ENCODE assay signal across 16 cellular contexts in genomic region chr16:75496546-75496945, GRCh38. TPM values are rescaled to one million over a fixed set of nuclear protein-coding genes. Genes with fewer than 3 reads are reported as not detected.
DNase-seq lines count a peak whose midpoint lies in the region; ATAC-seq and TF ChIP-seq lines count a peak whose summit lies in the region.
"Had no signal": no experiment of that assay in that cellular context is flagged by ENCODE, and none has a peak within 500 bp of the region (broad histone marks: within the 10 kb centered on the region; RNA-seq: fewer than 3 reads in every experiment).

No MANE protein-coding gene starts in this region.

- H3K4me1 Mint-ChIP-seq in natural killer cell treated with Interleukin-12 subunit alpha and Interleukin-12 subunit beta and Interleukin-15 and Interleukin-18, amount 100 ng/mL, for 72 hours (ENCODE audit: low read depth in 2 of 2), result peaks cover 0 to 5% of the 10 kb centered on the region in 2 donors
- H3K4me1 Mint-ChIP-seq in natural killer cell (peaks cover 8% of the 10 kb centered on the region in 2 donors), neural progenitor cell (peaks cover 16% of the 10 kb centered on the region)

- H3K4me3 Mint-ChIP-seq in natural killer cell treated with Interleukin-12 subunit alpha and Interleukin-12 subunit beta and Interleukin-15 and Interleukin-18, amount 100 ng/mL, for 72 hours, result no peak overlapping the region
- H3K4me3 Mint-ChIP-seq in natural killer cell (no peak overlapping the region), neural progenitor cell (no peak overlapping the region)
- H3K4me3 Mint-ChIP-seq: CD4-positive, CD25-positive, alpha-beta regulatory T cell had no signal

- H3K9me3 ChIP-seq in sigmoid colon (no peaks in the 10 kb centered on the region), neural progenitor cell (ENCODE audit: low read depth) (no peaks in the 10 kb centered on the region)

- no peak overlapping the region for H3K9ac ChIP-seq in neural progenitor cell
- H3K9ac ChIP-seq: BLaER1 treated with 17β-estradiol and CSF1 and Interleukin-3, amounts not matched to agents 10 nM and 100 nM had no signal

- intact Hi-C loops in natural killer cell (cut with micrococcal nuclease), result no loop called here
- intact Hi-C loops in sigmoid colon (cut with DNase I), result no loop called here

- peak; percentile 12 for DNase-seq in natural killer cell treated with Interleukin-12 subunit alpha and Interleukin-12 subunit beta and Interleukin-15 and Interleukin-18, amount 100 ng/mL, for 72 hours (ENCODE audit: low spot score)
- DNase-seq in natural killer cell, result no peak
- peak; percentile 31 for DNase-seq in amniotic epithelial cell (ENCODE audit: low read depth)
- peak; percentile 28 for DNase-seq in glomerular visceral epithelial cell (ENCODE audit: extremely low spot score)
- DNase-seq in sigmoid colon, result no peak
- DNase-seq in neural progenitor cell (ENCODE audit: low spot score), result no peak
- no peak for DNase-seq in activated CD4-positive, CD25-positive, alpha-beta regulatory T cell (lab: John Stamatoyannopoulos, UW)
- DNase-seq: 8988T; AML-193; CD4-positive, CD25-positive, alpha-beta regulatory T cell; DMS53; EL; GDM1; GOT3; H9 had no signal

- no peaks in the 10 kb centered on the region for H3K9me3 Mint-ChIP-seq in natural killer cell treated with Interleukin-12 subunit alpha and Interleukin-12 subunit beta and Interleukin-15 and Interleukin-18, amount 100 ng/mL, for 72 hours
- H3K9me3 Mint-ChIP-seq in natural killer cell, result no peaks in the 10 kb centered on the region
- H3K9me3 Mint-ChIP-seq in neural progenitor cell, result no peaks in the 10 kb centered on the region
- H3K9me3 Mint-ChIP-seq: CD4-positive, CD25-positive, alpha-beta regulatory T cell; H9 had no signal

- TF ChIP-seq CTCF in natural killer cell (IDR thresholded peaks at IDR 0.05) (no peak), sigmoid colon (IDR thresholded peaks at IDR 0.05) (no peak), neural progenitor cell (IDR thresholded peaks at IDR 0.05) (no peak)

- H3K4me1 ChIP-seq in sigmoid colon (peaks cover 0 to 22% (median 12%) of the 10 kb centered on the region in 4 donors), neural progenitor cell (peaks cover 18% of the 10 kb centered on the region)

- H2AFZ ChIP-seq in neural progenitor cell (replicated peaks), result no peak overlapping the region

- H3F3A ChIP-seq in neural progenitor cell (ENCODE audit: low read depth), result peaks cover 34% of the 10 kb centered on the region

- no peak for ATAC-seq in natural killer cell treated with Interleukin-12 subunit alpha and Interleukin-12 subunit beta and Interleukin-15 and Interleukin-18, amount 100 ng/mL, for 72 hours
- no peak for ATAC-seq in natural killer cell

- 80 to 83% methylated on average over 4 of the region's 4 CpGs for WGBS in sigmoid colon, 2 donors

- H3K27ac Mint-ChIP-seq in natural killer cell treated with Interleukin-12 subunit alpha and Interleukin-12 subunit beta and Interleukin-15 and Interleukin-18, amount 100 ng/mL, for 72 hours, result no peak overlapping the region
- no peak overlapping the region for H3K27ac Mint-ChIP-seq in natural killer cell
- no peak overlapping the region for H3K27ac Mint-ChIP-seq in neural progenitor cell
- H3K27ac Mint-ChIP-seq: CD4-positive, CD25-positive, alpha-beta regulatory T cell had no signal

- peaks cover 5% of the 10 kb centered on the region for H3K79me2 ChIP-seq in neural progenitor cell (ENCODE audit: low read depth)

- peaks cover 5% of the 10 kb centered on the region for H4K20me1 ChIP-seq in neural progenitor cell (ENCODE audit: low read depth)

- no peak for TF ChIP-seq EP300 in sigmoid colon (IDR thresholded peaks at IDR 0.05)

- H3K4me3 ChIP-seq in sigmoid colon (no peak overlapping the region), neural progenitor cell (no peak overlapping the region)
- H3K4me3 ChIP-seq: BLaER1 treated with 17β-estradiol and CSF1 and Interleukin-3, amounts not matched to agents 10 nM and 100 nM had no signal

- H3K36me3 Mint-ChIP-seq in natural killer cell treated with Interleukin-12 subunit alpha and Interleukin-12 subunit beta and Interleukin-15 and Interleukin-18, amount 100 ng/mL, for 72 hours, result no peaks in the 10 kb centered on the region
- H3K36me3 Mint-ChIP-seq in natural killer cell (no peaks in the 10 kb centered on the region), neural progenitor cell (no peaks in the 10 kb centered on the region)
- H3K36me3 Mint-ChIP-seq: CD4-positive, CD25-positive, alpha-beta regulatory T cell had no signal

- TF ChIP-seq POLR2A in sigmoid colon (IDR thresholded peaks at IDR 0.05), result no peak

- H3K27ac ChIP-seq in sigmoid colon (no peak overlapping the region), neural progenitor cell (no peak overlapping the region)

- H3K27me3 ChIP-seq in sigmoid colon (peaks cover 0 to 29% (median 6%) of the 10 kb centered on the region in 3 donors), neural progenitor cell (peaks cover 8% of the 10 kb centered on the region)

- peaks cover 0 to 9% of the 10 kb centered on the region in 2 donors for H3K27me3 Mint-ChIP-seq in natural killer cell treated with Interleukin-12 subunit alpha and Interleukin-12 subunit beta and Interleukin-15 and Interleukin-18, amount 100 ng/mL, for 72 hours
- H3K27me3 Mint-ChIP-seq in natural killer cell (ENCODE audit: low read depth in 2 of 2) (peaks cover 9 to 11% of the 10 kb centered on the region in 2 donors), neural progenitor cell (ENCODE audit: insufficient read depth, low read depth) (peaks cover 11% of the 10 kb centered on the region)

- no peaks in the 10 kb centered on the region for H3K36me3 ChIP-seq in sigmoid colon
- H3K36me3 ChIP-seq in neural progenitor cell, result no peaks in the 10 kb centered on the region
- H3K36me3 ChIP-seq: BLaER1 treated with 17β-estradiol and CSF1 and Interleukin-3, amounts not matched to agents 10 nM and 100 nM had no signal

- no peak overlapping the region for H3K4me2 ChIP-seq in neural progenitor cell

RNA-seq across cellular contexts. Expression of gene CHST6, which starts 1.3 kb away (rescaled TPM):
- under 1 TPM in 1 of 2 donors, not detected in 1; 0.08 TPM for total RNA-seq in natural killer cell treated with Interleukin-12 subunit alpha and Interleukin-12 subunit beta and Interleukin-15 and Interleukin-18, amount 100 ng/mL, for 72 hours
- total RNA-seq in natural killer cell (not detected), sigmoid colon (1 to 10 TPM in 3 of 4 donors, under 1 TPM in 1; 0.49 to 2.5 (median 1.6) TPM), neural progenitor cell (ENCODE audit: low replicate concordance) (6.2 and 12.5 TPM in 2 replicates)
- polyA plus RNA-seq in sigmoid colon, result 1 to 10 TPM in 1 of 3 donors, under 1 TPM in 2; under 0.01 to 2.2 (median 0.23) TPM
- total RNA-seq: CD4-positive, CD25-positive, alpha-beta regulatory T cell had no signal
- polyA plus RNA-seq: CD4-positive, CD25-positive, alpha-beta regulatory T cell had no signal

RNA-seq across cellular contexts. Expression of gene TMEM170A, which starts 32.1 kb away (rescaled TPM):
- total RNA-seq in natural killer cell treated with Interleukin-12 subunit alpha and Interleukin-12 subunit beta and Interleukin-15 and Interleukin-18, amount 100 ng/mL, for 72 hours, result 10 to 100 TPM; 38.3 to 48.4 TPM
- 10 to 100 TPM; 51.5 to 61.0 (median 53.9) TPM for total RNA-seq in natural killer cell
- total RNA-seq in sigmoid colon, result 10 to 100 TPM; 12.7 to 18.2 (median 15.3) TPM
- 10 to 100 TPM; 13.2 to 24.5 (median 15.9) TPM for polyA plus RNA-seq in sigmoid colon
- 64.1 and 77.0 TPM in 2 replicates for total RNA-seq in neural progenitor cell (ENCODE audit: low replicate concordance)

RNA-seq across cellular contexts. Expression of gene CHST5, which starts 39.4 kb away (rescaled TPM):
- total RNA-seq in natural killer cell treated with Interleukin-12 subunit alpha and Interleukin-12 subunit beta and Interleukin-15 and Interleukin-18, amount 100 ng/mL, for 72 hours, result under 1 TPM in 1 of 2 donors, not detected in 1; 0.14 TPM
- not detected for total RNA-seq in natural killer cell
- total RNA-seq in sigmoid colon, result under 1 TPM in 1 of 4 donors, not detected in 3; 0.41 TPM
- polyA plus RNA-seq in sigmoid colon, result 10 to 100 TPM; 13.9 to 18.3 (median 16.2) TPM
- 0.37 TPM in 1 of 2 replicates, not detected in the other for total RNA-seq in neural progenitor cell (ENCODE audit: low replicate concordance)
- total RNA-seq: CD4-positive, CD25-positive, alpha-beta regulatory T cell; H9 had no signal
- polyA plus RNA-seq: CD4-positive, CD25-positive, alpha-beta regulatory T cell had no signal

RNA-seq across cellular contexts. Expression of gene TMEM231, which starts 59.5 kb away (rescaled TPM):
- 1 to 10 TPM; 3.9 to 6.6 TPM for total RNA-seq in natural killer cell treated with Interleukin-12 subunit alpha and Interleukin-12 subunit beta and Interleukin-15 and Interleukin-18, amount 100 ng/mL, for 72 hours
- total RNA-seq in natural killer cell (1 to 10 TPM; 2.1 to 2.7 (median 2.4) TPM), sigmoid colon (1 to 10 TPM; 3.5 to 8.8 (median 5.9) TPM), neural progenitor cell (ENCODE audit: low replicate concordance) (10.9 and 14.4 TPM in 2 replicates)
- polyA plus RNA-seq in sigmoid colon, result 1 to 10 TPM; 1.2 to 4.3 (median 1.6) TPM

Comparison
In these comparisons a context has a peak if more than half of its experiments do, and no peak if none do; other contexts are left out.
1. DNase-seq: peak in natural killer cell treated with Interleukin-12 subunit alpha and Interleukin-12 subunit beta and Interleukin-15 and Interleukin-18, amount 100 ng/mL, for 72 hours (single experiment), amniotic epithelial cell (single experiment) and glomerular visceral epithelial cell (single experiment); none in natural killer cell (single experiment), sigmoid colon (single experiment), neural progenitor cell (single experiment) and activated CD4-positive, CD25-positive, alpha-beta regulatory T cell (0 of 4).